In the genomic region with DNA sequence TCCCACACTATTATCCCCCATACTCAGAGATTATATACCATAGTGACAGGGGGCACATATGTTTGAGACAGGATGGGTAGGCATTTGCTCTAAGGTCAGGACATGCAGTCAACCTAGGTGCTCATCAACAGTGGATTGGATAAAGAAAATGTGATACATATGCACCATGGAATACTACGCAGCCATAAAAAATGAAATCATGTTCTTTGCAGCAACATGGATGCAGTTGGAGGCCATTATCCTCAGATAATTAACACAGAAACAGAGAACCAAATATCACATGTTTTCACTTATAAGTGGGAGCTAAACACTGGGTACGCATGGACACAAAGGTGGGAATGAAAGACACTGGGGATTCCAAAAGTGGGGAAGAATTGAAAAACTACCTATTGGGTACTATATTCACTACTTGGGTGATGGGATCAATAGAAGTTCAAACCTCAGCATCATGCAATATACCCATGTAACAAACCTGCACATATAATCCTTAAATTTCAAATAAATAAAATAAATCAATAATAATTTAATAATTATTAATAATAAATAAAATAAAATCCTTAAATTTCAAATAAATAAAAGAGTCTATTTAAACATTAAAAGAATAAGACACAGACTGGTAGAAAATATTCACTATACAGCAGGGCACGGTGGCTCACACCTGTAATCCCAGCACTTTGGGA, we compare ENCODE assay signal across 18 cellular contexts.
A peak's percentile ranks its signal among the peaks of the same experiment; 100 is the strongest.
DNase-seq lines count a peak whose midpoint lies in the region; ATAC-seq, FAIRE-seq and TF ChIP-seq lines count a peak whose summit lies in the region.
"Had no signal": no experiment of that assay in that cellular context is flagged by ENCODE, and none has a peak within 500 bp of the region (broad histone marks: within the 10 kb centered on the region; RNA-seq: fewer than 3 reads in every experiment).

No MANE protein-coding gene starts in this region.

- peaks cover 41% of the 10 kb centered on the region for H3K9me3 Mint-ChIP-seq in WTC11
- peaks cover 4% of the 10 kb centered on the region for H3K9me3 Mint-ChIP-seq in activated naive CD4-positive, alpha-beta T cell treated with anti-CD3 and anti-CD28 coated beads, Interleukin-2, amount 10 ng/mL, durations not matched to agents 7 days and 5 days
- H3K9me3 Mint-ChIP-seq in CD4-positive, alpha-beta memory T cell: peaks cover 0 to 5% (median 0%) of the 10 kb centered on the region in 8 donors

- H3K27ac Mint-ChIP-seq in WTC11: no peak overlapping the region
- no peak overlapping the region for H3K27ac Mint-ChIP-seq in activated naive CD4-positive, alpha-beta T cell treated with anti-CD3 and anti-CD28 coated beads, Interleukin-2, amount 10 ng/mL, durations not matched to agents 7 days and 5 days
- no peak overlapping the region for H3K27ac Mint-ChIP-seq in CD4-positive, alpha-beta memory T cell

- H3K4me1 ChIP-seq in BLaER1: peaks cover 28% of the 10 kb centered on the region
- no peaks in the 10 kb centered on the region for H3K4me1 ChIP-seq in CD4-positive, alpha-beta memory T cell (ENCODE audit: insufficient read depth, low read length)

- H3K4me1 Mint-ChIP-seq in WTC11: peaks cover 13% of the 10 kb centered on the region
- H3K4me1 Mint-ChIP-seq in activated naive CD4-positive, alpha-beta T cell treated with anti-CD3 and anti-CD28 coated beads, Interleukin-2, amount 10 ng/mL, durations not matched to agents 7 days and 5 days: no peaks in the 10 kb centered on the region
- H3K4me1 Mint-ChIP-seq in CD4-positive, alpha-beta memory T cell: peaks cover 0 to under 1% (median 0%) of the 10 kb centered on the region in 4 donors
- H3K4me1 Mint-ChIP-seq: CD4-positive, CD25-positive, alpha-beta regulatory T cell had no signal

- peaks cover 18% of the 10 kb centered on the region for H3K36me3 Mint-ChIP-seq in WTC11
- H3K36me3 Mint-ChIP-seq in activated naive CD4-positive, alpha-beta T cell treated with anti-CD3 and anti-CD28 coated beads, Interleukin-2, amount 10 ng/mL, durations not matched to agents 7 days and 5 days: no peaks in the 10 kb centered on the region
- H3K36me3 Mint-ChIP-seq in CD4-positive, alpha-beta memory T cell: no peaks in the 10 kb centered on the region
- H3K36me3 Mint-ChIP-seq: CD4-positive, CD25-positive, alpha-beta regulatory T cell had no signal

- H3K9me3 ChIP-seq in BLaER1: no peaks in the 10 kb centered on the region
- H3K9me3 ChIP-seq in CD4-positive, alpha-beta memory T cell (ENCODE audit: control insufficient read depth in 1 of 2, low read length in 2 of 2): no peaks in the 10 kb centered on the region

- H3K9ac ChIP-seq in BLaER1: no peak overlapping the region

- CTCF ChIA-PET in WTC11 (lab: Charles Lee): no interaction called here
- CTCF ChIA-PET in activated naive CD4-positive, alpha-beta T cell treated with anti-CD3 and anti-CD28 coated beads, Interleukin-2, amount 10 ng/mL, durations not matched to agents 7 days and 5 days (lab: Charles Lee): no interaction called here
- CTCF ChIA-PET in CD4-positive, alpha-beta memory T cell (lab: Charles Lee; ENCODE audit: partially characterized antibody): no interaction called here

- no peak for ATAC-seq in WTC11
- no peak for ATAC-seq in HG03175 (IDR thresholded peaks at IDR 0.05; ENCODE audit: unreplicated experiment)

- peak; percentile 40 for FAIRE-seq in frontal cortex (lab: Jason Lieb, UNC)
- FAIRE-seq: GM12892 had no signal

- no peak for DNase-seq in WTC11 (ENCODE audit: low spot score)
- DNase-seq in frontal cortex (ENCODE audit: low spot score in 2 of 2): no peak
- DNase-seq in activated naive CD4-positive, alpha-beta T cell treated with anti-CD3 and anti-CD28 coated beads, Interleukin-2, amount 10 ng/mL, durations not matched to agents 7 days and 5 days: no peak
- no peak for DNase-seq in CD4-positive, alpha-beta memory T cell
- DNase-seq in islet precursor cell: no peak
- DNase-seq: 8988T; Calu3; CD4-positive, CD25-positive, alpha-beta regulatory T cell; COR-L47; DMS53; DMS79 treated with DMSO at 0.1 percent for 48 hours; GOT3; H7; HCEC 1CT had no signal

- H3K4me3 ChIP-seq in BLaER1: no peak overlapping the region
- no peak overlapping the region for H3K4me3 ChIP-seq in CD4-positive, alpha-beta memory T cell (ENCODE audit: low read length in 2 of 2)

- POLR2A ChIA-PET in WTC11 (lab: Charles Lee): no interaction called here
- POLR2A ChIA-PET in CD4-positive, alpha-beta memory T cell (lab: Charles Lee; ENCODE audit: partially characterized antibody): no interaction called here

- H3K4me3 Mint-ChIP-seq in WTC11: no peak overlapping the region
- H3K4me3 Mint-ChIP-seq in activated naive CD4-positive, alpha-beta T cell treated with anti-CD3 and anti-CD28 coated beads, Interleukin-2, amount 10 ng/mL, durations not matched to agents 7 days and 5 days: no peak overlapping the region
- no peak overlapping the region for H3K4me3 Mint-ChIP-seq in CD4-positive, alpha-beta memory T cell
- H3K4me3 Mint-ChIP-seq: CD4-positive, CD25-positive, alpha-beta regulatory T cell had no signal

- H4K20me1 ChIP-seq in BLaER1: no peaks in the 10 kb centered on the region

- H3K36me3 ChIP-seq in BLaER1: no peaks in the 10 kb centered on the region
- H3K36me3 ChIP-seq in CD4-positive, alpha-beta memory T cell (ENCODE audit: insufficient read depth, low read length): no peaks in the 10 kb centered on the region

- no peaks in the 10 kb centered on the region for H3K27me3 Mint-ChIP-seq in WTC11 (ENCODE audit: low read depth)
- no peaks in the 10 kb centered on the region for H3K27me3 Mint-ChIP-seq in activated naive CD4-positive, alpha-beta T cell treated with anti-CD3 and anti-CD28 coated beads, Interleukin-2, amount 10 ng/mL, durations not matched to agents 7 days and 5 days
- H3K27me3 Mint-ChIP-seq in CD4-positive, alpha-beta memory T cell: peaks cover 0 to 5% of the 10 kb centered on the region in 2 donors
- H3K27me3 Mint-ChIP-seq: CD4-positive, CD25-positive, alpha-beta regulatory T cell had no signal

- peak overlapping the region; percentile 17; the same call in 1 of the 2 replicates for H3K4me2 ChIP-seq in BLaER1

- no peak for TF ChIP-seq CTCF in WTC11 (IDR thresholded peaks at IDR 0.05)

- intact Hi-C loops in CD4-positive, alpha-beta memory T cell (cut with micrococcal nuclease): no loop called here

- no peaks in the 10 kb centered on the region for H3K27me3 ChIP-seq in BLaER1
- H3K27me3 ChIP-seq in CD4-positive, alpha-beta memory T cell (ENCODE audit: insufficient read depth, low read length): no peaks in the 10 kb centered on the region

- no peak overlapping the region for H3K27ac ChIP-seq in BLaER1
- H3K27ac ChIP-seq in CD4-positive, alpha-beta memory T cell (ENCODE audit: low read depth, low read length): no peak overlapping the region
- H3K27ac ChIP-seq: C4-2B had no signal

TF ChIP-seq in WTC11, 78 proteins besides CTCF, POLR2A, EP300 and RAD21:
- TF ChIP-seq HMGA2 (CRISPR knock-in tag; IDR thresholded peaks at IDR 0.05): peak; percentile 97
- TF ChIP-seq, protein P1, sequence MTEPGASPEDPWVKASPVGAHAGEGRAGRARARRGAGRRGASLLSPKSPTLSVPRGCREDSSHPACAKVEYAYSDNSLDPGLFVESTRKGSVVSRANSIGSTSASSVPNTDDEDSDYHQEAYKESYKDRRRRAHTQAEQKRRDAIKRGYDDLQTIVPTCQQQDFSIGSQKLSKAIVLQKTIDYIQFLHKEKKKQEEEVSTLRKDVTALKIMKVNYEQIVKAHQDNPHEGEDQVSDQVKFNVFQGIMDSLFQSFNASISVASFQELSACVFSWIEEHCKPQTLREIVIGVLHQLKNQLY (CRISPR knock-in tag; IDR thresholded peaks at IDR 0.05): no peak
TF ChIP-seq in WTC11: peak in this region for 1.
